11 cellular contexts compared by ENCODE assay signal in the genomic region with DNA sequence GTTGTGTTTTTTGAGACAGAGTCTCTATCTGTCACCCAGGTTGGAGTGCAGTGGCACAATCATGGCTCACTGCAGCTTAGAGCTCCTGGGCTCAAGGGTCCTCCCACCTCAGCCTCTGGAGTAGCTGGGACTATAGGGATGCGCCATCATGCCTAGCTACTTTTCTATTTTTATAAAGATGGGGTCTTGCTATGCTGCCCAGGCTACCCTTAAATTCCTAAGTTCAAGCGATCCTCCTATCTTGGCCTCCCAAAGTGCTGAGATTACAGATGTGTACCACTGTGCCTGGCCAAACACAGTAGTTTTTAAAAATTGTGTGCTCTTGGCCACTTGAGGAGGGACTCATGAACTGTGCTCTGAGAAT. TPM values are rescaled to one million over a fixed set of nuclear protein-coding genes. Genes with fewer than 3 reads are reported as not detected.
DNase-seq lines count a peak whose midpoint lies in the region; ATAC-seq and TF ChIP-seq lines count a peak whose summit lies in the region.
"Had no signal": no experiment of that assay in that cellular context is flagged by ENCODE, and none has a peak within 500 bp of the region (broad histone marks: within the 10 kb centered on the region; RNA-seq: fewer than 3 reads in every experiment).

No MANE protein-coding gene starts in this region.

- H3K36me3 ChIP-seq in liver (ENCODE audit: control insufficient read depth in 4 of 4, insufficient read depth in 3 of 4, low read depth in 1 of 4, low read length in 3 of 4) (no peaks in the 10 kb centered on the region), thoracic aorta (no peaks in the 10 kb centered on the region)

- H3K4me1 ChIP-seq in liver (ENCODE audit: control insufficient read depth in 4 of 4, insufficient read depth in 4 of 4, low read length in 3 of 4) (peaks cover 7 to 17% (median 9%) of the 10 kb centered on the region in 4 donors), thoracic aorta (ENCODE audit: control insufficient read depth in 1 of 2, low read depth in 2 of 2) (peaks cover 13 to 28% of the 10 kb centered on the region in 2 donors)

- no peak for ATAC-seq in activated CD8-positive, alpha-beta memory T cell treated with anti-CD3 and anti-CD28 coated beads, Interleukin-2, amount 10 ng/mL, durations not matched to agents 7 days and 5 days
- ATAC-seq in activated naive CD8-positive, alpha-beta T cell treated with anti-CD3 and anti-CD28 coated beads, Interleukin-2, amount 10 ng/mL, durations not matched to agents 7 days and 5 days (ENCODE audit: low read depth): no peak
- ATAC-seq in thoracic aorta (ENCODE audit: insufficient number of reproducible peaks, low FRiP score, low read depth) (no peak), GM19455 (IDR thresholded peaks at IDR 0.05; ENCODE audit: unreplicated experiment) (no peak), HG03354 (IDR thresholded peaks at IDR 0.05; ENCODE audit: poor library complexity, severe bottlenecking, unreplicated experiment) (no peak)

- no peaks in the 10 kb centered on the region for H3K9me3 Mint-ChIP-seq in activated CD8-positive, alpha-beta memory T cell treated with anti-CD3 and anti-CD28 coated beads, Interleukin-2, amount 10 ng/mL, durations not matched to agents 7 days and 5 days (ENCODE audit: low read depth)
- no peaks in the 10 kb centered on the region for H3K9me3 Mint-ChIP-seq in activated naive CD8-positive, alpha-beta T cell treated with anti-CD3 and anti-CD28 coated beads, Interleukin-2, amount 10 ng/mL, durations not matched to agents 7 days and 5 days

- H3K9me3 ChIP-seq in liver (ENCODE audit: control insufficient read depth in 4 of 4, low read length in 3 of 4) (no peaks in the 10 kb centered on the region), thoracic aorta (no peaks in the 10 kb centered on the region)

- H3K27me3 Mint-ChIP-seq in activated CD8-positive, alpha-beta memory T cell treated with anti-CD3 and anti-CD28 coated beads, Interleukin-2, amount 10 ng/mL, durations not matched to agents 7 days and 5 days: peaks cover 77% of the 10 kb centered on the region
- peaks cover 58% of the 10 kb centered on the region for H3K27me3 Mint-ChIP-seq in activated naive CD8-positive, alpha-beta T cell treated with anti-CD3 and anti-CD28 coated beads, Interleukin-2, amount 10 ng/mL, durations not matched to agents 7 days and 5 days

- POLR2A ChIA-PET in activated naive CD8-positive, alpha-beta T cell treated with anti-CD3 and anti-CD28 coated beads, Interleukin-2, amount 10 ng/mL, durations not matched to agents 7 days and 5 days (lab: Charles Lee): no interaction called here

- WGBS in liver: 90% methylated on average over 2 of the region's 2 CpGs

- H3K27ac ChIP-seq in liver (ENCODE audit: low read depth in 1 of 2, low read length in 2 of 2): no peak overlapping the region
- no peak overlapping the region for H3K27ac ChIP-seq in thoracic aorta

- TF ChIP-seq CTCF in liver (IDR thresholded peaks at IDR 0.05; ENCODE audit: low read depth, low read length, missing input control) (no peak), thoracic aorta (IDR thresholded peaks at IDR 0.05) (no peak)

- H3K36me3 Mint-ChIP-seq in activated CD8-positive, alpha-beta memory T cell treated with anti-CD3 and anti-CD28 coated beads, Interleukin-2, amount 10 ng/mL, durations not matched to agents 7 days and 5 days: no peaks in the 10 kb centered on the region
- H3K36me3 Mint-ChIP-seq in activated naive CD8-positive, alpha-beta T cell treated with anti-CD3 and anti-CD28 coated beads, Interleukin-2, amount 10 ng/mL, durations not matched to agents 7 days and 5 days: no peaks in the 10 kb centered on the region

- no peak for TF ChIP-seq RAD21 in liver (IDR thresholded peaks at IDR 0.05)

- H3K27ac Mint-ChIP-seq in activated CD8-positive, alpha-beta memory T cell treated with anti-CD3 and anti-CD28 coated beads, Interleukin-2, amount 10 ng/mL, durations not matched to agents 7 days and 5 days: no peak overlapping the region
- peak overlapping the region; percentile 55 for H3K27ac Mint-ChIP-seq in activated naive CD8-positive, alpha-beta T cell treated with anti-CD3 and anti-CD28 coated beads, Interleukin-2, amount 10 ng/mL, durations not matched to agents 7 days and 5 days

- CTCF ChIA-PET in activated CD8-positive, alpha-beta memory T cell treated with anti-CD3 and anti-CD28 coated beads, Interleukin-2, amount 10 ng/mL, durations not matched to agents 7 days and 5 days (lab: Charles Lee): interaction anchor here (2.0 kb wide), 1 partner anchor 25 kb away, joined by 7 read pairs; no protein-coding TSS in a partner anchor

- H3K4me1 Mint-ChIP-seq in activated CD8-positive, alpha-beta memory T cell treated with anti-CD3 and anti-CD28 coated beads, Interleukin-2, amount 10 ng/mL, durations not matched to agents 7 days and 5 days: peaks cover 23% of the 10 kb centered on the region
- peaks cover 19% of the 10 kb centered on the region for H3K4me1 Mint-ChIP-seq in activated naive CD8-positive, alpha-beta T cell treated with anti-CD3 and anti-CD28 coated beads, Interleukin-2, amount 10 ng/mL, durations not matched to agents 7 days and 5 days

- H3K4me3 Mint-ChIP-seq in activated CD8-positive, alpha-beta memory T cell treated with anti-CD3 and anti-CD28 coated beads, Interleukin-2, amount 10 ng/mL, durations not matched to agents 7 days and 5 days: peak overlapping the region; percentile 77
- H3K4me3 Mint-ChIP-seq in activated naive CD8-positive, alpha-beta T cell treated with anti-CD3 and anti-CD28 coated beads, Interleukin-2, amount 10 ng/mL, durations not matched to agents 7 days and 5 days: peak overlapping the region; percentile 92

- DNase-seq in activated CD8-positive, alpha-beta memory T cell treated with anti-CD3 and anti-CD28 coated beads, Interleukin-2, amount 10 ng/mL, durations not matched to agents 7 days and 5 days: no peak
- DNase-seq in activated CD8-positive, alpha-beta memory T cell treated with anti-CD3 and anti-CD28 coated beads, Interleukin-2, amount 50 U/mL, for 48 hours: no peak
- no peak for DNase-seq in activated naive CD8-positive, alpha-beta T cell treated with anti-CD3 and anti-CD28 coated beads, Interleukin-2, amount 10 ng/mL, durations not matched to agents 7 days and 5 days
- DNase-seq in thoracic aorta (ENCODE audit: low spot score): no peak
- no peak for DNase-seq in NCI-H345 (lab: John Stamatoyannopoulos, UW)
- DNase-seq: NCI-H510A treated with DMSO at 0.1 percent for 48 hours had no signal

- H3K27me3 ChIP-seq in liver (ENCODE audit: control insufficient read depth in 4 of 4, insufficient read depth in 4 of 4, low read length in 3 of 4): peaks cover 0 to 3% (median 0%) of the 10 kb centered on the region in 4 donors
- H3K27me3 ChIP-seq in thoracic aorta (replicated peaks; ENCODE audit: insufficient read depth): peaks cover 24% of the 10 kb centered on the region

- H3K9ac ChIP-seq in liver (ENCODE audit: low read depth in 1 of 2, low read length in 2 of 2): no peak overlapping the region

- H3K4me3 ChIP-seq in liver (ENCODE audit: low read depth in 1 of 3, low read length in 3 of 3) (peak overlapping the region; percentile 61 to 86 (median 80)), thoracic aorta (peak overlapping the region; percentile 82)

TF ChIP-seq in liver, 16 proteins besides CTCF, POLR2A, EP300 and RAD21:
- TF ChIP-seq NR2F2 (IDR thresholded peaks at IDR 0.05) (no peak), FOXA2 (IDR thresholded peaks at IDR 0.05) (no peak)

RNA-seq across cellular contexts. Expression of a gene that starts 10.6 kb away (rescaled TPM):
- not detected for total RNA-seq in activated CD8-positive, alpha-beta memory T cell treated with anti-CD3 and anti-CD28 coated beads, Interleukin-2, amount 10 ng/mL, durations not matched to agents 7 days and 5 days
- total RNA-seq in activated naive CD8-positive, alpha-beta T cell treated with anti-CD3 and anti-CD28 coated beads, Interleukin-2, amount 10 ng/mL, durations not matched to agents 7 days and 5 days: not detected
- total RNA-seq in liver (under 1 TPM; 0.33 to 0.79 TPM), thoracic aorta (not detected)
- under 1 TPM; 0.06 to 0.28 TPM for polyA plus RNA-seq in liver
- total RNA-seq: cerebellum, H4 had no signal

RNA-seq across cellular contexts. Expression of a gene that starts 58.7 kb away (rescaled TPM):
- under 1 TPM in 1 of 2 experiments, not detected in 1; 0.30 TPM for total RNA-seq in activated CD8-positive, alpha-beta memory T cell treated with anti-CD3 and anti-CD28 coated beads, Interleukin-2, amount 10 ng/mL, durations not matched to agents 7 days and 5 days
- total RNA-seq in activated naive CD8-positive, alpha-beta T cell treated with anti-CD3 and anti-CD28 coated beads, Interleukin-2, amount 10 ng/mL, durations not matched to agents 7 days and 5 days: not detected
- total RNA-seq in liver: 1 to 10 TPM in 1 of 2 donors, under 1 TPM in 1; 0.92 to 1.2 TPM
- under 1 TPM; 0.21 to 0.50 TPM for polyA plus RNA-seq in liver
- total RNA-seq in thoracic aorta: 10 to 100 TPM; 30.0 to 34.1 TPM

Comparison
In these comparisons a context has a peak if more than half of its experiments do, and no peak if none do; other contexts are left out.
1. RNA of a gene that starts 58.7 kb away (total RNA-seq): 30.0 to 34.1 TPM in thoracic aorta; 0.92 to 1.2 TPM in liver, not detected in activated naive CD8-positive, alpha-beta T cell treated with anti-CD3 and anti-CD28 coated beads, Interleukin-2, amount 10 ng/mL, durations not matched to agents 7 days and 5 days and 0.30 TPM in activated CD8-positive, alpha-beta memory T cell treated with anti-CD3 and anti-CD28 coated beads, Interleukin-2, amount 10 ng/mL, durations not matched to agents 7 days and 5 days; every median in the first group is over 10 times any median in the second.